Comparison of ENCODE assay signal across 8 cellular contexts in genomic region chr6:125779924-125780539, GRCh38. TPM values are rescaled to one million over a fixed set of nuclear protein-coding genes. Genes with fewer than 3 reads are reported as not detected.
DNase-seq lines count a peak whose midpoint lies in the region; ATAC-seq and TF ChIP-seq lines count a peak whose summit lies in the region.

No MANE protein-coding gene starts in this region.

- CTCF ChIA-PET in A673 (lab: Charles Lee): interaction anchor here (1.8 kb wide), 1 partner anchor 10 kb away, joined by 15 read pairs; the partner anchor contains the start of gene NCOA7

- H3K27ac ChIP-seq in A673 (ENCODE audit: low read depth, low read length, poor library complexity, severe bottlenecking): peak overlapping the region; percentile 82
- peak overlapping the region; percentile 16 for H3K27ac ChIP-seq in WERI-Rb-1
- peak overlapping the region; percentile 83 for H3K27ac ChIP-seq in caudate nucleus (ENCODE audit: low read depth, low read length)
- peak overlapping the region; percentile 78 for H3K27ac ChIP-seq in smooth muscle cell (ENCODE audit: low read depth)

- H3K27me3 ChIP-seq in A673 (replicated peaks; ENCODE audit: insufficient read depth, low read depth, low read length, poor library complexity) (no peaks in the 10 kb centered on the region), WERI-Rb-1 (ENCODE audit: insufficient read depth, low read depth, severe bottlenecking) (no peaks in the 10 kb centered on the region), smooth muscle cell (ENCODE audit: low read depth) (no peaks in the 10 kb centered on the region)

- peak overlapping the region; percentile 89 for H2AFZ ChIP-seq in smooth muscle cell (ENCODE audit: low read depth)

- POLR2A ChIA-PET in A673 (lab: Charles Lee; ENCODE audit: low non-redundant PET): interaction anchor here (0.7 kb wide), 1 partner anchor 479 kb away, joined by 3 read pairs; no protein-coding TSS in a partner anchor

- H3K79me2 ChIP-seq in smooth muscle cell (ENCODE audit: low read depth): peaks cover 23% of the 10 kb centered on the region

- peaks cover 6% of the 10 kb centered on the region for H3F3A ChIP-seq in smooth muscle cell (ENCODE audit: low read depth)

- no peaks in the 10 kb centered on the region for H3K36me3 ChIP-seq in A673 (ENCODE audit: insufficient read depth, low read length, poor library complexity, severe bottlenecking)
- no peaks in the 10 kb centered on the region for H3K36me3 ChIP-seq in WERI-Rb-1
- H3K36me3 ChIP-seq in smooth muscle cell (ENCODE audit: low read depth): no peaks in the 10 kb centered on the region

- H3K9me3 ChIP-seq in A673 (ENCODE audit: low read depth, low read length, poor library complexity, severe bottlenecking): no peaks in the 10 kb centered on the region
- H3K9me3 ChIP-seq in WERI-Rb-1 (ENCODE audit: severe bottlenecking): peaks cover 4% of the 10 kb centered on the region
- no peaks in the 10 kb centered on the region for H3K9me3 ChIP-seq in smooth muscle cell (replicated peaks; ENCODE audit: low read depth)

- peak overlapping the region; percentile 86 for H3K4me2 ChIP-seq in smooth muscle cell

- ATAC-seq in GM18861 (IDR thresholded peaks at IDR 0.05; ENCODE audit: unreplicated experiment): peak; percentile 83
- peak; percentile 67 for ATAC-seq in HG03103 (IDR thresholded peaks at IDR 0.05; ENCODE audit: low read depth, unreplicated experiment)

- BruUV-seq in A673 (replicated peaks; lab: Mats Ljungman, UMichigan): no TSS peak

- H3K4me3 ChIP-seq in A673 (ENCODE audit: low read depth, low read length, poor library complexity, severe bottlenecking) (peak overlapping the region; percentile 54), WERI-Rb-1 (ENCODE audit: low read depth, low read length) (peak overlapping the region; percentile 95), smooth muscle cell (peak overlapping the region; percentile 61)

- H4K20me1 ChIP-seq in smooth muscle cell (ENCODE audit: low read depth): no peaks in the 10 kb centered on the region

- intact Hi-C loops in A673 (cut with micrococcal nuclease; ENCODE audit: unreplicated experiment): loop anchor here (1.0 to 10.0 kb wide), 3 partner anchors 176 to 565 kb away; partner anchors contain the start of genes CENPW and HINT3

- WGBS in smooth muscle cell (ENCODE audit: low lambda C conversion rate): 11% methylated on average over 17 of the region's 17 CpGs

- H3K4me1 ChIP-seq in A673 (ENCODE audit: insufficient read depth, low read length, poor library complexity, severe bottlenecking): peaks cover 17% of the 10 kb centered on the region
- no peaks in the 10 kb centered on the region for H3K4me1 ChIP-seq in smooth muscle cell (ENCODE audit: low read depth)

- no peak for TF ChIP-seq CTCF in A673 (conservative IDR thresholded peaks at IDR 0.05; ENCODE audit: low read depth, low read length)
- TF ChIP-seq CTCF in WERI-Rb-1 (IDR thresholded peaks at IDR 0.05; ENCODE audit: low read depth, low read length): no peak
- TF ChIP-seq CTCF in smooth muscle cell (IDR thresholded peaks at IDR 0.05; ENCODE audit: borderline replicate concordance, insufficient read depth, poor library complexity, severe bottlenecking): no peak

- DNase-seq in A673 (ENCODE audit: low spot score): peak; percentile 96
- peak; percentile 88 for DNase-seq in NCI-H2171 (lab: John Stamatoyannopoulos, UW)
- peak; percentile 71 for DNase-seq in WERI-Rb-1
- peak in 58 of 61 donors; percentile 25 to 94 (median 72) for DNase-seq in caudate nucleus (lab: John Stamatoyannopoulos, UW)
- peak; percentile 99 for DNase-seq in inferior parietal cortex (ENCODE audit: extremely low spot score)
- peak; percentile 64 for DNase-seq in smooth muscle cell (lab: John Stamatoyannopoulos, UW; ENCODE audit: unreplicated experiment)

- H3K9ac ChIP-seq in smooth muscle cell (ENCODE audit: low read depth): peak overlapping the region; percentile 70

RNA-seq across cellular contexts. Expression of gene NCOA7, which starts 10.7 kb away (rescaled TPM):
- total RNA-seq in A673 (2021) (30.1 and 33.5 TPM in 2 replicates), smooth muscle cell (44.0 and 57.8 TPM in 2 replicates)
- 35.7 and 38.1 TPM in 2 replicates for polyA plus RNA-seq in smooth muscle cell

RNA-seq across cellular contexts. Expression of gene HEY2, which starts 30.6 kb away (rescaled TPM):
- total RNA-seq in A673 (2021) (0.15 and 0.32 TPM in 2 replicates), smooth muscle cell (17.2 and 21.2 TPM in 2 replicates)
- 23.6 and 35.2 TPM in 2 replicates for polyA plus RNA-seq in smooth muscle cell

Comparison
In these comparisons a context has a peak if more than half of its experiments do, and no peak if none do; other contexts are left out.
1. Peak in every context shown above with its lines: DNase-seq, ATAC-seq, H3K4me3 ChIP-seq and H3K27ac ChIP-seq.
2. H3K27ac ChIP-seq: peak in every context shown above with its lines; median percentile 83 in caudate nucleus; 82 in A673; 78 in smooth muscle cell; 16 in WERI-Rb-1.
3. RNA of gene HEY2, which starts 30.6 kb away (total RNA-seq): 17.2 to 21.2 TPM in smooth muscle cell; 0.15 to 0.32 TPM in A673; every median in the first group is over 10 times any median in the second.